Comparison of ENCODE assay signal across 9 cellular contexts in the genomic region with DNA sequence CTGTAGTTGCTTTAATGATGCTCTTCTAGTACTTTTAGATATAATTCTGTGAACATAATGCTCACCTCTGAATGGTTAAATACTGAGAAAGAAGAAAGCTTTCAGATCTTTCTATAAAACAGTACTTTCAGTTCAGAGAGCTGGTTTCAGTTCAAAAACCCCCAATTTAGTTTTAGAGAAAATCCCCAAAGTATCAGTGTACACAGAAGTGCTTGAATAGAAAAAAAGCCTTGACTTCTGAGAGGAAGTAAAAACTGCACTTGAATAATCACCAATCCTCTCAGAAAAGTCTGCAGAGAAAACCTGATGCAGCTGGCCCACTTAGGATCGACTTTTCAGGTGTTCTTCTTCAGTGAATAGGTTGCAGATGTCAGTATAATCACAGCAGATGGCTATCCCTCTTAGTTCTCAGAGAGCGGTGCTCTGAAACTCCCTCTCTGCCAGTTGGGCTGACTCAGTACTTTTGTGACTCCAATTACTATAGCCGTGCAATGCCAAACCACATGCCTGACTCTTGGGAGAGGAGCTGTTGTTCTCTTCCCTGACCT.
A peak's percentile ranks its signal among the peaks of the same experiment; 100 is the strongest.
DNase-seq lines count a peak whose midpoint lies in the region; ATAC-seq and TF ChIP-seq lines count a peak whose summit lies in the region.
"Had no signal": no experiment of that assay in that cellular context is flagged by ENCODE, and none has a peak within 500 bp of the region (broad histone marks: within the 10 kb centered on the region; RNA-seq: fewer than 3 reads in every experiment).

No MANE protein-coding gene starts in this region.

- TF ChIP-seq POLR2A in heart left ventricle (IDR thresholded peaks at IDR 0.05) (no peak), prostate gland (IDR thresholded peaks at IDR 0.05) (no peak)

- no peak overlapping the region for H3K4me3 Mint-ChIP-seq in activated naive CD8-positive, alpha-beta T cell treated with anti-CD3 and anti-CD28 coated beads for 36 hours

- peak overlapping the region in 2 of 11 experiments; percentile 17 to 24; a peak in 3 of 22 replicates for H3K27ac ChIP-seq in BLaER1 treated with 17β-estradiol and CSF1 and Interleukin-3, amounts not matched to agents 10 nM and 100 nM
- H3K27ac ChIP-seq in heart left ventricle = no peak overlapping the region
- no peak overlapping the region for H3K27ac ChIP-seq in prostate gland

- H3K9me3 ChIP-seq in BLaER1 treated with 17β-estradiol and CSF1 and Interleukin-3, amounts not matched to agents 10 nM and 100 nM (replicated peaks in 1 of 11) = peaks cover 0 to 13% (median 6%) of the 10 kb centered on the region in 11 experiments; a peak in 5 of 22 replicates
- no peaks in the 10 kb centered on the region for H3K9me3 ChIP-seq in heart left ventricle
- no peaks in the 10 kb centered on the region for H3K9me3 ChIP-seq in prostate gland

- DNase-seq in NCI-H82 (lab: John Stamatoyannopoulos, UW) (peak; percentile 76), heart left ventricle (peak in 1 of 5 donors; percentile 24), prostate gland (ENCODE audit: low spot score) (no peak), NCI-H1930 (lab: John Stamatoyannopoulos, UW) (no peak)
- DNase-seq in activated naive CD8-positive, alpha-beta T cell treated with anti-CD3 and anti-CD28 coated beads for 36 hours = no peak

- no peaks in the 10 kb centered on the region for H4K20me1 ChIP-seq in BLaER1 treated with 17β-estradiol and CSF1 and Interleukin-3, amounts not matched to agents 10 nM and 100 nM

- ATAC-seq in GM19351 (IDR thresholded peaks at IDR 0.05; ENCODE audit: unreplicated experiment) = peak; percentile 90
- ATAC-seq in HG03175 (IDR thresholded peaks at IDR 0.05; ENCODE audit: unreplicated experiment) = peak; percentile 89
- ATAC-seq in heart left ventricle = peak; percentile 47 to 82 (median 60)
- ATAC-seq: HCT116 had no signal

- no peaks in the 10 kb centered on the region for H3K36me3 ChIP-seq in BLaER1 treated with 17β-estradiol and CSF1 and Interleukin-3, amounts not matched to agents 10 nM and 100 nM
- H3K36me3 ChIP-seq in heart left ventricle (no peaks in the 10 kb centered on the region), prostate gland (no peaks in the 10 kb centered on the region)

- peaks cover 7 to 23% (median 16%) of the 10 kb centered on the region in 10 experiments; a peak in 17 of 20 replicates for H3K4me1 ChIP-seq in BLaER1 treated with 17β-estradiol and CSF1 and Interleukin-3, amounts not matched to agents 10 nM and 100 nM
- H3K4me1 ChIP-seq in heart left ventricle (peaks cover 0 to 2% (median 0%) of the 10 kb centered on the region in 12 donors), prostate gland (replicated peaks) (no peaks in the 10 kb centered on the region)

- H3K4me3 ChIP-seq in BLaER1 treated with 17β-estradiol and CSF1 and Interleukin-3, amounts not matched to agents 10 nM and 100 nM = no peak overlapping the region; a peak in 1 of 20 replicates
- H3K4me3 ChIP-seq in heart left ventricle (no peak overlapping the region), prostate gland (no peak overlapping the region)

- WGBS in heart left ventricle, 4 donors = 23 to 31% (median 26%) methylated on average over 3 of the region's 3 CpGs
- WGBS in prostate gland = 20% methylated on average over 3 of the region's 3 CpGs

- H3K9ac ChIP-seq in BLaER1 treated with 17β-estradiol and CSF1 and Interleukin-3, amounts not matched to agents 10 nM and 100 nM = peak overlapping the region in 1 of 11 experiments; percentile 16; a peak in 1 of 22 replicates

- H3K27ac Mint-ChIP-seq in activated naive CD8-positive, alpha-beta T cell treated with anti-CD3 and anti-CD28 coated beads for 36 hours = no peak overlapping the region

- H3K9me3 Mint-ChIP-seq in activated naive CD8-positive, alpha-beta T cell treated with anti-CD3 and anti-CD28 coated beads for 36 hours = peaks cover 1% of the 10 kb centered on the region

- peak overlapping the region; percentile 38 to 68 (median 55); a peak in 21 of 22 replicates for H3K4me2 ChIP-seq in BLaER1 treated with 17β-estradiol and CSF1 and Interleukin-3, amounts not matched to agents 10 nM and 100 nM

- H3K27me3 ChIP-seq in BLaER1 treated with 17β-estradiol and CSF1 and Interleukin-3, amounts not matched to agents 10 nM and 100 nM = no peaks in the 10 kb centered on the region
- no peaks in the 10 kb centered on the region for H3K27me3 ChIP-seq in heart left ventricle
- H3K27me3 ChIP-seq in prostate gland (replicated peaks; ENCODE audit: insufficient read depth) = no peaks in the 10 kb centered on the region

- no peaks in the 10 kb centered on the region for H3K36me3 Mint-ChIP-seq in activated naive CD8-positive, alpha-beta T cell treated with anti-CD3 and anti-CD28 coated beads for 36 hours

- H3K27me3 Mint-ChIP-seq in activated naive CD8-positive, alpha-beta T cell treated with anti-CD3 and anti-CD28 coated beads for 36 hours = no peaks in the 10 kb centered on the region

- TF ChIP-seq CTCF in heart left ventricle (IDR thresholded peaks at IDR 0.05) (no peak), prostate gland (IDR thresholded peaks at IDR 0.05) (no peak)

- peaks cover 2% of the 10 kb centered on the region for H3K4me1 Mint-ChIP-seq in activated naive CD8-positive, alpha-beta T cell treated with anti-CD3 and anti-CD28 coated beads for 36 hours

- intact Hi-C loops in heart left ventricle (cut with DNase I) = no loop called here
- intact Hi-C loops in prostate gland (cut with DNase I) = no loop called here
